ENCODE assay signal across 8 cellular contexts in the genomic region with DNA sequence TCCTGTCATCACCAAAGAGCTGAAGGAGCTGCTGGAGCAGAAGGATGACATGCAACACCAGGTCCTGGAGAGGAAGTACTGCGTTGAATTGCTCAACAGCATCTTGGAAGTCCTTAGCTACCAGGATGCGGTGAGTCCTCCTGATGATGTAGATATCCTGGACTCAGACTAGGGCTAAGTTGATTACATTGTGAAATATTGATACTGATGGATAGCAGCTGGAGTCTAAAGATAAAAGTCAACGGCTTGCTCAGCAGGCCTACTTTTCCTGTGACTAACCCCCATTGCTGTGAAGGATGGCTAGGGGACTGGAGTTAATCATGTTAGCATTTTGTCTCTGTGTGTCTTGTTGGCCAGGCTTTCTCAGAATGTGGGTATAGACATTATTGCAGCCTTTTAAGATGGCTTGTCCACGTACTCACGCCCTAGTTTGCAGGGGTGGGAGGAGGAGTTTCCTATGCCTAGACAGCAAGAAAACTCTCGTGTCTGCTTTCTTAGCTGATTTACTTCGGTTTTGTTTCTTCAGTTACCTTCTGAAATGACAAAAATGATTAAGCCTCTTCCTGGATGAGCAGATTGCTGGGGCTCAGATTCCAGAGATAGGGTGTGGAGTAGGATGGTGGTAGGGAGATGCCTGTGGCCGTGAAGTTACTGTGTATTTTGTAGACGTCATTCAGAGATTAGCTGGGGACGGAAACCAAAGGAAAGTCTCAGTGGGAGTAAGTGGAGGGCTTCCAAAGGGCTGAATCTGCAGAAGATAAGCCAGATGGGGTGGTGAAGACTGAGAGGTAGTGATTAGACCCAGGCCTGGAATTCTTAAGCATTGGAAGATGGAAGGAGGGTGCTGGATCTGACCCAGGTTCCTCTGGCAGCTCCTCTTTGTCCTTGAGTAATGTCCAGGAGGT.
DNase-seq lines count a peak whose midpoint lies in the region; ATAC-seq and TF ChIP-seq lines count a peak whose summit lies in the region.

No MANE protein-coding gene starts in this region.

- no peak overlapping the region for H3K27ac ChIP-seq in lung (ENCODE audit: low read depth in 1 of 2, low read length in 1 of 2)
- H3K27ac ChIP-seq in CD4-positive, alpha-beta T cell (ENCODE audit: low read depth, low read length): no peak overlapping the region

- no peaks in the 10 kb centered on the region for H3K27me3 ChIP-seq in lung (ENCODE audit: control insufficient read depth, insufficient read depth)
- no peaks in the 10 kb centered on the region for H3K27me3 ChIP-seq in CD4-positive, alpha-beta T cell (ENCODE audit: control insufficient read depth, insufficient read depth, low read length)

- H3K4me3 ChIP-seq in astrocyte of the cerebellum (ENCODE audit: low read depth, low read length) (no peak overlapping the region), lung (no peak overlapping the region)

- peaks cover 37% of the 10 kb centered on the region for H3K4me1 Mint-ChIP-seq in CD4-positive, alpha-beta T cell (ENCODE audit: low read depth)

- no peak overlapping the region for H3K4me3 Mint-ChIP-seq in CD4-positive, alpha-beta T cell

- in situ Hi-C loops in astrocyte of the cerebellum (cut with HindIII; ENCODE audit: low sequenced_read_pairs): no loop called here

- CTCF ChIA-PET in CD4-positive, alpha-beta T cell (lab: Charles Lee): no interaction called here

- no peak overlapping the region for H3K27ac Mint-ChIP-seq in CD4-positive, alpha-beta T cell

- peaks cover 0 to 2% of the 10 kb centered on the region in 2 donors for H3K9me3 ChIP-seq in lung (ENCODE audit: control insufficient read depth in 2 of 2, insufficient read depth in 1 of 2, low read length in 1 of 2)
- no peaks in the 10 kb centered on the region for H3K9me3 ChIP-seq in CD4-positive, alpha-beta T cell (ENCODE audit: control insufficient read depth, low read length)

- DNase-seq in AG08395 (ENCODE audit: low spot score) (peak; percentile 90), M059J (ENCODE audit: low read depth) (peak; percentile 44), astrocyte of the cerebellum (ENCODE audit: low read depth) (peak; percentile 53), lung (ENCODE audit: low spot score) (peak; percentile 34)
- no peak for DNase-seq in activated CD8-positive, alpha-beta memory T cell treated with anti-CD3 and anti-CD28 coated beads, Interleukin-2, amount 50 U/mL, for 48 hours
- DNase-seq in CD4-positive, alpha-beta T cell: no peak

- ATAC-seq in lung (ENCODE audit: insufficient read depth, low FRiP score) (peak; percentile 81), HG03280 (IDR thresholded peaks at IDR 0.05; ENCODE audit: unreplicated experiment) (no peak), GM19467 (IDR thresholded peaks at IDR 0.05; ENCODE audit: unreplicated experiment) (no peak)
- ATAC-seq in CD4-positive, alpha-beta T cell (ENCODE audit: poor library complexity): no peak

- POLR2A ChIA-PET in CD4-positive, alpha-beta T cell (lab: Charles Lee): no interaction called here

- peaks cover 97% of the 10 kb centered on the region for H3K36me3 Mint-ChIP-seq in CD4-positive, alpha-beta T cell (ENCODE audit: low read depth)

- 41 to 44% methylated on average over 10 of the region's 10 CpGs for WGBS in lung, 2 donors

- H3K9me3 Mint-ChIP-seq in CD4-positive, alpha-beta T cell: no peaks in the 10 kb centered on the region

- no peaks in the 10 kb centered on the region for H3K27me3 Mint-ChIP-seq in CD4-positive, alpha-beta T cell

- H3K4me1 ChIP-seq in lung (ENCODE audit: control insufficient read depth in 2 of 2, insufficient read depth in 2 of 2, low read length in 2 of 2): no peaks in the 10 kb centered on the region

- intact Hi-C loops in CD4-positive, alpha-beta T cell (cut with DNase I, micrococcal nuclease): no loop called here

- TF ChIP-seq CTCF in astrocyte of the cerebellum (IDR thresholded peaks at IDR 0.05; ENCODE audit: low read depth, low read length, missing control alignments) (no peak), lung (IDR thresholded peaks at IDR 0.05; ENCODE audit: control extremely low read depth, extremely low read depth) (no peak)
- no peak for TF ChIP-seq CTCF in CD4-positive, alpha-beta T cell (IDR thresholded peaks at IDR 0.05)

- H3K36me3 ChIP-seq in lung (ENCODE audit: control insufficient read depth in 2 of 2, insufficient read depth in 2 of 2, low read length in 2 of 2): no peaks in the 10 kb centered on the region

Comparison
In these comparisons a context has a peak if more than half of its experiments do, and no peak if none do; other contexts are left out.
1. DNase-seq: peak in AG08395 (single experiment), M059J (single experiment), astrocyte of the cerebellum (single experiment) and lung (single experiment); none in activated CD8-positive, alpha-beta memory T cell treated with anti-CD3 and anti-CD28 coated beads, Interleukin-2, amount 50 U/mL, for 48 hours (single experiment) and CD4-positive, alpha-beta T cell (0 of 10).